ENCODE assay signal across 21 cellular contexts in the genomic region with DNA sequence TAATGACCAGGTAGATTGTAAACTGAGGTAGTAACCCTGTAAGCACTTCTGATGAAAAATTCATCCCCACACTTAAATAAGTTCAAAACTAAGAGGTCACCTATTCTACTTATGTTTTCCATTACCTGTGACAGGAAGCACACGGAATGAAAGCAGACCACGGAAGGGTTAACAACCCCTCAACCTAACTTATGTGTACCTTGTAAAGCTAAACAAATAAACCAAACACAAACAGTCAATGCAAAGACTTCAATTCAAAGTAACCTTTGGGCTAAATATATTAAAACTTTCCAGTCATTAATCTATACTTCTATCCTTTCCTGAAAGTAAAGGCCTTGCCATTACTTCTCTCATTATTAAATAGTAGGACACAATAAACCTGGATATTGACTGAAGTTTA. TPM values are rescaled to one million over a fixed set of nuclear protein-coding genes. Genes with fewer than 3 reads are reported as not detected.
A peak's percentile ranks its signal among the peaks of the same experiment; 100 is the strongest.
DNase-seq lines count a peak whose midpoint lies in the region; ATAC-seq and TF ChIP-seq lines count a peak whose summit lies in the region.
"Had no signal": no experiment of that assay in that cellular context is flagged by ENCODE, and none has a peak within 500 bp of the region (broad histone marks: within the 10 kb centered on the region; RNA-seq: fewer than 3 reads in every experiment).

No MANE protein-coding gene starts in this region.

- DNase-seq in stimulated activated naive CD8-positive, alpha-beta T cell treated with anti-CD3 and anti-CD28 coated beads, Interleukin-15, Interleukin-2, amounts not matched to agents 100 U/mL and 50 U/mL, for 24 hours: no peak
- DNase-seq in NB4 (ENCODE audit: low read depth) (no peak), endothelial cell (ENCODE audit: low spot score) (no peak)
- DNase-seq: activated naive CD4-positive, alpha-beta T cell treated with Interleukin-2 at 50 U/mL for 16 hours; AML-193; Calu3; cerebellar nuclear complex; Karpas-422; NCI-H1092; NCI-H1930; NCI-H345; nephron progenitor cell; sigmoid colon; T1000 had no signal

- no peaks in the 10 kb centered on the region for H3K27me3 Mint-ChIP-seq in stimulated activated naive CD8-positive, alpha-beta T cell treated with anti-CD3 and anti-CD28 coated beads, Interleukin-15, Interleukin-2, amounts not matched to agents 100 ng/mL and 50 ng/mL, for 24 hours
- H3K27me3 Mint-ChIP-seq in brain (peaks cover 12% of the 10 kb centered on the region), endothelial cell (ENCODE audit: unreplicated experiment) (no peaks in the 10 kb centered on the region)

- no peaks in the 10 kb centered on the region for H3K9me3 Mint-ChIP-seq in stimulated activated naive CD8-positive, alpha-beta T cell treated with anti-CD3 and anti-CD28 coated beads, Interleukin-15, Interleukin-2, amounts not matched to agents 100 ng/mL and 50 ng/mL, for 24 hours
- H3K9me3 Mint-ChIP-seq in brain: no peaks in the 10 kb centered on the region
- no peaks in the 10 kb centered on the region for H3K9me3 Mint-ChIP-seq in endothelial cell (ENCODE audit: unreplicated experiment)
- H3K9me3 Mint-ChIP-seq: nephron progenitor cell had no signal

- TF ChIP-seq CTCF in NB4 (IDR thresholded peaks at IDR 0.05; ENCODE audit: low read depth, low read length) (no peak), brain (conservative IDR thresholded peaks at IDR 0.05) (no peak), endothelial cell (IDR thresholded peaks at IDR 0.05; ENCODE audit: unreplicated experiment) (no peak)

- no peak for TF ChIP-seq POLR2A in NB4 (IDR thresholded peaks at IDR 0.05; ENCODE audit: extremely low read depth, insufficient read length)

- H3K4me1 Mint-ChIP-seq in stimulated activated naive CD8-positive, alpha-beta T cell treated with anti-CD3 and anti-CD28 coated beads, Interleukin-15, Interleukin-2, amounts not matched to agents 100 ng/mL and 50 ng/mL, for 24 hours (ENCODE audit: low read depth): peaks cover 36% of the 10 kb centered on the region
- peaks cover 36% of the 10 kb centered on the region for H3K4me1 Mint-ChIP-seq in brain
- H3K4me1 Mint-ChIP-seq in endothelial cell (ENCODE audit: unreplicated experiment): peaks cover 6% of the 10 kb centered on the region

- peak overlapping the region; percentile 99 for H3K4me3 ChIP-seq in NB4 (ENCODE audit: low read depth, low read length)
- H3K4me3 ChIP-seq: sigmoid colon had no signal

- H3K27ac Mint-ChIP-seq in stimulated activated naive CD8-positive, alpha-beta T cell treated with anti-CD3 and anti-CD28 coated beads, Interleukin-15, Interleukin-2, amounts not matched to agents 100 ng/mL and 50 ng/mL, for 24 hours: peak overlapping the region; percentile 52
- no peak overlapping the region for H3K27ac Mint-ChIP-seq in brain
- no peak overlapping the region for H3K27ac Mint-ChIP-seq in endothelial cell (ENCODE audit: unreplicated experiment)
- H3K27ac Mint-ChIP-seq: nephron progenitor cell had no signal

- peak overlapping the region; percentile 49 for H3K4me3 Mint-ChIP-seq in stimulated activated naive CD8-positive, alpha-beta T cell treated with anti-CD3 and anti-CD28 coated beads, Interleukin-15, Interleukin-2, amounts not matched to agents 100 ng/mL and 50 ng/mL, for 24 hours
- H3K4me3 Mint-ChIP-seq in brain: peak overlapping the region in 4 of 5 experiments; percentile 22 to 55 (median 35)
- H3K4me3 Mint-ChIP-seq in endothelial cell (ENCODE audit: unreplicated experiment): no peak overlapping the region
- H3K4me3 Mint-ChIP-seq: nephron progenitor cell had no signal

- H3K36me3 Mint-ChIP-seq in stimulated activated naive CD8-positive, alpha-beta T cell treated with anti-CD3 and anti-CD28 coated beads, Interleukin-15, Interleukin-2, amounts not matched to agents 100 ng/mL and 50 ng/mL, for 24 hours (ENCODE audit: low read depth): peaks cover 84% of the 10 kb centered on the region
- H3K36me3 Mint-ChIP-seq in brain (peaks cover 68% of the 10 kb centered on the region), endothelial cell (ENCODE audit: low read depth, unreplicated experiment) (peaks cover 5% of the 10 kb centered on the region)

- no peak for ATAC-seq in stimulated activated naive CD8-positive, alpha-beta T cell treated with anti-CD3 and anti-CD28 coated beads, Interleukin-15, Interleukin-2, amounts not matched to agents 100 U/mL and 50 U/mL, for 24 hours
- ATAC-seq in HG02642 (IDR thresholded peaks at IDR 0.05; ENCODE audit: poor library complexity, unreplicated experiment) (no peak), GM21515 (IDR thresholded peaks at IDR 0.05; ENCODE audit: unreplicated experiment) (no peak)
- ATAC-seq: activated CD4-positive, CD25-positive, alpha-beta regulatory T cell treated with anti-CD3 and anti-CD28 coated beads, Interleukin-2, amount 50 U/mL, for 24 hours; HCT116; left lobe of liver had no signal

RNA-seq across cellular contexts. Expression of gene PPP1R15B, which starts 7.0 kb away (rescaled TPM):
- polyA plus RNA-seq in brain (ENCODE audit: insufficient read depth, low read depth, low replicate concordance): 11.4 TPM
- total RNA-seq in endothelial cell (ENCODE audit: unreplicated experiment): 43.2 TPM

RNA-seq across cellular contexts. Expression of gene PLEKHA6, which starts 44.9 kb away (rescaled TPM):
- polyA plus RNA-seq in brain (ENCODE audit: insufficient read depth, low read depth, low replicate concordance): 27.8 TPM
- 3.7 TPM for total RNA-seq in endothelial cell (ENCODE audit: unreplicated experiment)
